Comparison of ENCODE assay signal across 8 cellular contexts in genomic region chr2:164697688-164698290, GRCh38.
DNase-seq lines count a peak whose midpoint lies in the region; ATAC-seq and TF ChIP-seq lines count a peak whose summit lies in the region.

No MANE protein-coding gene starts in this region.

- TF ChIP-seq CTCF in retinal pigment epithelial cell (conservative IDR thresholded peaks at IDR 0.05; ENCODE audit: low read depth, low read length), result peak; percentile 68

- DNase-seq in NCI-H1436 (lab: John Stamatoyannopoulos, UW) (peak; percentile 5), NCI-H1436 treated with DMSO at 0.1 percent for 48 hours (lab: John Stamatoyannopoulos, UW) (no peak), NCI-H2081 treated with DMSO at 0.1 percent for 48 hours (lab: John Stamatoyannopoulos, UW) (peak; percentile 5), dermis blood vessel endothelial cell (peak; percentile 47), retinal pigment epithelial cell (ENCODE audit: low read depth) (no peak), ecto neural progenitor cell (ENCODE audit: low spot score) (no peak), putamen (ENCODE audit: low spot score) (no peak), left colon (no peak)

- no peak for ATAC-seq in left colon

- no peak overlapping the region for H3K4me3 ChIP-seq in retinal pigment epithelial cell (ENCODE audit: low read length)

- intact Hi-C loops in left colon (cut with DNase I, micrococcal nuclease), result no loop called here

Comparison
In these comparisons a context has a peak if more than half of its experiments do, and no peak if none do; other contexts are left out.
1. DNase-seq: peak in NCI-H1436 (single experiment), NCI-H2081 treated with DMSO at 0.1 percent for 48 hours (single experiment) and dermis blood vessel endothelial cell (single experiment); none in NCI-H1436 treated with DMSO at 0.1 percent for 48 hours (single experiment), retinal pigment epithelial cell (single experiment), ecto neural progenitor cell (single experiment), putamen (single experiment) and left colon (0 of 2).